Comparison of ENCODE assay signal across 23 cellular contexts in genomic region chr2:238133499-238134392, GRCh38. TPM values are rescaled to one million over a fixed set of nuclear protein-coding genes. Genes with fewer than 3 reads are reported as not detected.
DNase-seq lines count a peak whose midpoint lies in the region; ATAC-seq, FAIRE-seq and TF ChIP-seq lines count a peak whose summit lies in the region.
"Had no signal": no experiment of that assay in that cellular context is flagged by ENCODE, and none has a peak within 500 bp of the region (broad histone marks: within the 10 kb centered on the region; RNA-seq: fewer than 3 reads in every experiment).

No MANE protein-coding gene starts in this region.

- H3K4me3 ChIP-seq in A549 (no peak overlapping the region), GM23338 (no peak overlapping the region), right lobe of liver (no peak overlapping the region), body of pancreas (no peak overlapping the region)
- H3K4me3 ChIP-seq: gastrocnemius medialis, smooth muscle cell, vagina had no signal

- H2AFZ ChIP-seq in GM23338, result no peak overlapping the region

- ATAC-seq in A549 (peak; percentile 39 to 62; a peak in 4 of 6 replicates), GM23338 (peak; percentile 48), WTC11 (peak; percentile 52; the same call in 1 of the 2 replicates), right lobe of liver (no peak), GM21447 (IDR thresholded peaks at IDR 0.05; ENCODE audit: unreplicated experiment) (no peak), body of pancreas (no peak), esophagus mucosa (no peak)
- ATAC-seq: gastrocnemius medialis had no signal

- POLR2A ChIA-PET in A549 (lab: Yijun Ruan, JAX), result no interaction called here
- POLR2A ChIA-PET in WTC11 (lab: Charles Lee), result interaction anchor here (1.5 kb wide), 1 partner anchor 13 kb away, joined by 4 read pairs; no protein-coding TSS in a partner anchor

- H3K79me2 ChIP-seq in GM23338 (replicated peaks; ENCODE audit: insufficient read depth), result no peaks in the 10 kb centered on the region

- H3F3A ChIP-seq in GM23338 (replicated peaks; ENCODE audit: low read depth), result no peaks in the 10 kb centered on the region

- no peak for TF ChIP-seq EP300 in A549 (IDR thresholded peaks at IDR 0.05)

- H3K27ac Mint-ChIP-seq in GM23338 (no peak overlapping the region), WTC11 (no peak overlapping the region)
- H3K27ac Mint-ChIP-seq: activated CD4-positive, alpha-beta memory T cell treated with anti-CD3 and anti-CD28 coated beads for 36 hours; activated naive CD8-positive, alpha-beta T cell; T-helper 1 cell treated with Interleukin-12 subunit alpha and Interleukin-12 subunit beta and Interleukin-4 antibody, amounts not matched to agents 30 μg/mL and 1 μg/mL, for 36 hours had no signal

- FAIRE-seq in A549 (lab: Jason Lieb, UNC), result no peak

- H3K4me2 ChIP-seq in A549 (no peak overlapping the region), GM23338 (no peak overlapping the region)
- H3K4me2 ChIP-seq: smooth muscle cell had no signal

- H3K36me3 Mint-ChIP-seq in GM23338 (ENCODE audit: low read depth) (no peaks in the 10 kb centered on the region), WTC11 (no peaks in the 10 kb centered on the region)
- H3K36me3 Mint-ChIP-seq: activated CD4-positive, alpha-beta memory T cell treated with anti-CD3 and anti-CD28 coated beads for 36 hours; activated naive CD8-positive, alpha-beta T cell had no signal

- intact Hi-C loops in right lobe of liver (cut with DNase I) (no loop called here), body of pancreas (cut with DNase I) (no loop called here)

- H3K4me1 Mint-ChIP-seq in GM23338, result peaks cover 5% of the 10 kb centered on the region; the same call in 1 of the 3 replicates
- H3K4me1 Mint-ChIP-seq in WTC11, result no peaks in the 10 kb centered on the region

- H3K36me3 ChIP-seq in GM23338 (ENCODE audit: insufficient read depth), result no peaks in the 10 kb centered on the region
- H3K36me3 ChIP-seq in right lobe of liver, result no peaks in the 10 kb centered on the region
- H3K36me3 ChIP-seq in body of pancreas (replicated peaks in 1 of 2; ENCODE audit: insufficient read depth in 1 of 2, low read depth in 2 of 2), result no peaks in the 10 kb centered on the region
- H3K36me3 ChIP-seq: gastrocnemius medialis, vagina had no signal

- DNase-seq in A549 (ENCODE audit: low read depth in 1 of 2, low spot score in 1 of 2) (peak in 1 of 2 experiments; percentile 39), GM23338 (ENCODE audit: low spot score) (no peak), WTC11 (ENCODE audit: low spot score) (no peak), right lobe of liver (peak in 2 of 3 donors; percentile 14 to 44), superior temporal gyrus (ENCODE audit: extremely low spot score) (no peak), body of pancreas (no peak)
- DNase-seq: activated CD4-positive, alpha-beta memory T cell treated with anti-CD3 and anti-CD28 coated beads for 36 hours; activated T-cell treated with anti-CD3 and anti-CD28 coated beads, Interleukin-2, amount 50 U/mL, for 1 hour; cortex of kidney; GOT3; NCI-H1930; SHP77 treated with DMSO at 0.1 percent for 48 hours; stimulated activated CD8-positive, alpha-beta memory T cell treated with anti-CD3 and anti-CD28 coated beads, Interleukin-4, amount 100 ng/mL, for 48 hours had no signal

- no peak overlapping the region; the same call in 2 of the 3 replicates for H3K4me3 Mint-ChIP-seq in GM23338
- H3K4me3 Mint-ChIP-seq in WTC11, result no peak overlapping the region
- H3K4me3 Mint-ChIP-seq: activated CD4-positive, alpha-beta memory T cell treated with anti-CD3 and anti-CD28 coated beads for 36 hours; activated naive CD8-positive, alpha-beta T cell; T-helper 1 cell treated with Interleukin-12 subunit alpha and Interleukin-12 subunit beta and Interleukin-4 antibody, amounts not matched to agents 30 μg/mL and 1 μg/mL, for 36 hours had no signal

- no peak for TF ChIP-seq RAD21 in A549 (conservative IDR thresholded peaks at IDR 0.05 in 1 of 2, IDR thresholded peaks at IDR 0.05 in 1 of 2)

- no peak overlapping the region for H3K27ac ChIP-seq in A549
- no peak overlapping the region for H3K27ac ChIP-seq in GM23338 (ENCODE audit: low read depth)
- H3K27ac ChIP-seq in right lobe of liver, result no peak overlapping the region
- no peak overlapping the region for H3K27ac ChIP-seq in body of pancreas
- H3K27ac ChIP-seq: HL-60, vagina, VCaP had no signal

- no peaks in the 10 kb centered on the region for H3K9me2 ChIP-seq in GM23338 (ENCODE audit: insufficient read depth)

- CTCF ChIA-PET in A549 (lab: Yijun Ruan, JAX), result interaction anchor here (1.1 to 1.6 kb wide), 3 partner anchors 9 to 275 kb away, joined by 3 to 4 read pairs (median 3); no protein-coding TSS in a partner anchor
- CTCF ChIA-PET in WTC11 (lab: Charles Lee), result interaction anchor here (1.0 kb wide), 4 partner anchors 13 to 210 kb away, joined by 3 to 4 read pairs (median 3); no protein-coding TSS in a partner anchor

- no peaks in the 10 kb centered on the region for H3K9me3 ChIP-seq in A549
- H3K9me3 ChIP-seq in right lobe of liver, result no peaks in the 10 kb centered on the region
- no peaks in the 10 kb centered on the region for H3K9me3 ChIP-seq in body of pancreas
- H3K9me3 ChIP-seq: gastrocnemius medialis, vagina had no signal

- 53% methylated on average over 7 of the region's 14 CpGs for WGBS in A549 (ENCODE audit: missing lambda C conversion rate)
- 85% methylated on average over 5 of the region's 14 CpGs for WGBS in right lobe of liver (ENCODE audit: insufficient coverage, low coverage, low lambda C conversion rate, missing lambda C conversion rate)
- WGBS in body of pancreas, 2 donors, result 70 to 75% methylated on average over 5 to 14 of the region's 14 CpGs

- H3K27me3 ChIP-seq in GM23338 (ENCODE audit: insufficient read depth) (no peaks in the 10 kb centered on the region), right lobe of liver (no peaks in the 10 kb centered on the region), body of pancreas (no peaks in the 10 kb centered on the region)
- H3K27me3 ChIP-seq: gastrocnemius medialis, vagina had no signal

- no peaks in the 10 kb centered on the region for H4K20me1 ChIP-seq in GM23338 (replicated peaks; ENCODE audit: insufficient read depth)

- TF ChIP-seq CTCF in A549 (IDR thresholded peaks at IDR 0.05) (no peak), GM23338 (conservative IDR thresholded peaks at IDR 0.05; ENCODE audit: low read depth in 2 of 2) (peak in 1 of 2 experiments; percentile 22; a peak in 2 of 4 replicates), WTC11 (IDR thresholded peaks at IDR 0.05) (no peak), right lobe of liver (IDR thresholded peaks at IDR 0.05) (no peak), body of pancreas (IDR thresholded peaks at IDR 0.05) (no peak)

- H3K4me1 ChIP-seq in A549 (peaks cover 16% of the 10 kb centered on the region; the same call in 2 of the 3 replicates), GM23338 (ENCODE audit: insufficient read depth) (no peaks in the 10 kb centered on the region), right lobe of liver (peaks cover 0 to 6% (median 0%) of the 10 kb centered on the region in 4 donors), body of pancreas (no peaks in the 10 kb centered on the region)

- H3K9me3 Mint-ChIP-seq in GM23338, result no peaks in the 10 kb centered on the region
- no peaks in the 10 kb centered on the region for H3K9me3 Mint-ChIP-seq in WTC11
- H3K9me3 Mint-ChIP-seq: activated CD4-positive, alpha-beta memory T cell treated with anti-CD3 and anti-CD28 coated beads for 36 hours; T-helper 1 cell treated with Interleukin-12 subunit alpha and Interleukin-12 subunit beta and Interleukin-4 antibody, amounts not matched to agents 30 μg/mL and 1 μg/mL, for 36 hours had no signal

- no peak for TF ChIP-seq POLR2A in A549 (IDR thresholded peaks at IDR 0.05; ENCODE audit: low read length)
- no peak for TF ChIP-seq POLR2A in right lobe of liver (IDR thresholded peaks at IDR 0.05)
- TF ChIP-seq POLR2A in body of pancreas (IDR thresholded peaks at IDR 0.05), result no peak

- H3K27me3 Mint-ChIP-seq in GM23338 (ENCODE audit: insufficient read depth, low read depth, poor library complexity), result peaks cover 10% of the 10 kb centered on the region
- H3K27me3 Mint-ChIP-seq in WTC11 (ENCODE audit: low read depth), result no peaks in the 10 kb centered on the region
- H3K27me3 Mint-ChIP-seq: activated CD4-positive, alpha-beta memory T cell treated with anti-CD3 and anti-CD28 coated beads for 36 hours; activated naive CD8-positive, alpha-beta T cell had no signal

RNA-seq across cellular contexts. Expression of gene KLHL30, which starts 4.7 kb away (rescaled TPM):
- polyA plus RNA-seq in A549 (2011; rRNA removed) (0.04 TPM in 1 of 2 replicates, not detected in the other), A549 (2017; fragmentation: RNase III; extraction: RNeasy Plus Mini Kit Qiagen cat#74134 plus additional on column Dnase treatment) (0.03 to 0.04 TPM (median 0.03 TPM) in 3 replicates), GM23338 (2016; fragmentation: Nextera tagmentation; extraction: Ambion mirVana) (not detected in 2 replicates)
- 0.01 TPM in 1 of 2 replicates, not detected in the other for polyA plus RNA-seq in A549 (2012; cell fraction: cytosol; rRNA removed)
- 0.05 and 0.07 TPM in 2 replicates for polyA plus RNA-seq in A549 (2012; cell fraction: nucleus; rRNA removed)
- 0.08 TPM in 1 of 2 replicates, not detected in the other for polyA minus RNA-seq in A549 (2011; rRNA and poly(A)+ RNA removed)
- total RNA-seq in GM23338 (2014; rRNA removed; shearing (Covaris generic)), result 0.07 TPM in 1 of 2 replicates, not detected in the other
- total RNA-seq in WTC11 (2021) (0.07 TPM in 1 of 3 replicates, not detected in the others), right lobe of liver (under 1 TPM in 4 of 6 experiments, not detected in 2; 0.04 to 0.19 (median 0.11) TPM), body of pancreas (under 1 TPM; 0.26 to 0.66 TPM), esophagus mucosa (0.08 TPM)
- total RNA-seq: activated CD4-positive, alpha-beta memory T cell treated with anti-CD3 and anti-CD28 coated beads for 36 hours had no signal
- polyA plus RNA-seq: smooth muscle cell had no signal

RNA-seq across cellular contexts. Expression of gene ERFE, which starts 25.0 kb away (rescaled TPM):
- 2.6 and 3.7 TPM in 2 replicates for polyA plus RNA-seq in A549 (2011; rRNA removed)
- 4.6 and 6.8 TPM in 2 replicates for polyA plus RNA-seq in A549 (2012; cell fraction: cytosol; rRNA removed)
- polyA plus RNA-seq in A549 (2012; cell fraction: nucleus; rRNA removed), result 11.7 and 15.4 TPM in 2 replicates
- 2.0 to 3.6 TPM (median 2.6 TPM) in 3 replicates for polyA plus RNA-seq in A549 (2017; fragmentation: RNase III; extraction: RNeasy Plus Mini Kit Qiagen cat#74134 plus additional on column Dnase treatment)
- 1.7 and 2.4 TPM in 2 replicates for polyA minus RNA-seq in A549 (2011; rRNA and poly(A)+ RNA removed)
- 2.5 and 3.3 TPM in 2 replicates for total RNA-seq in GM23338 (2014; rRNA removed; shearing (Covaris generic))
- polyA plus RNA-seq in GM23338 (2016; fragmentation: Nextera tagmentation; extraction: Ambion mirVana), result 0.61 and 1.0 TPM in 2 replicates
- 4.5 to 6.3 TPM (median 6.0 TPM) in 3 replicates for total RNA-seq in WTC11 (2021)
- total RNA-seq in right lobe of liver, result 1 to 10 TPM in 1 of 6 experiments, under 1 TPM in 2, not detected in 3; 0.27 to 1.4 (median 0.31) TPM
- under 1 TPM in 1 of 2 donors, not detected in 1; 0.66 TPM for total RNA-seq in body of pancreas
- 0.44 TPM for total RNA-seq in esophagus mucosa
- total RNA-seq: activated CD4-positive, alpha-beta memory T cell treated with anti-CD3 and anti-CD28 coated beads for 36 hours; lower leg skin; smooth muscle cell; vagina had no signal

RNA-seq across cellular contexts. Expression of gene ESPNL, which starts 33.6 kb away (rescaled TPM):
- 0.04 and 0.07 TPM in 2 replicates for polyA plus RNA-seq in A549 (2011; rRNA removed)
- polyA plus RNA-seq in A549 (2012; cell fraction: cytosol; rRNA removed), result 0.12 and 0.16 TPM in 2 replicates
- polyA plus RNA-seq in A549 (2012; cell fraction: nucleus; rRNA removed), result 0.80 and 1.0 TPM in 2 replicates
- 0.15 to 0.22 TPM (median 0.17 TPM) in 3 replicates for polyA plus RNA-seq in A549 (2017; fragmentation: RNase III; extraction: RNeasy Plus Mini Kit Qiagen cat#74134 plus additional on column Dnase treatment)
- polyA minus RNA-seq in A549 (2011; rRNA and poly(A)+ RNA removed), result not detected in 2 replicates
- 3.1 and 4.3 TPM in 2 replicates for total RNA-seq in GM23338 (2014; rRNA removed; shearing (Covaris generic))
- 0.44 and 0.71 TPM in 2 replicates for polyA plus RNA-seq in GM23338 (2016; fragmentation: Nextera tagmentation; extraction: Ambion mirVana)
- total RNA-seq in WTC11 (2021), result 1.1 to 1.4 TPM (median 1.1 TPM) in 3 replicates
- total RNA-seq in right lobe of liver, result 1 to 10 TPM in 1 of 6 experiments, under 1 TPM in 5; 0.11 to 1.1 (median 0.50) TPM
- not detected for total RNA-seq in body of pancreas
- 0.40 TPM for total RNA-seq in esophagus mucosa
- polyA plus RNA-seq: smooth muscle cell had no signal

Comparison
In these comparisons a context has a peak if more than half of its experiments do, and no peak if none do; other contexts are left out.
1. ATAC-seq: peak in A549 (2 of 2), GM23338 (single experiment) and WTC11 (single experiment); none in right lobe of liver (0 of 4), GM21447 (single experiment), body of pancreas (single experiment) and esophagus mucosa (single experiment).
2. DNase-seq: peak in right lobe of liver (2 of 3); none in GM23338 (single experiment), WTC11 (single experiment), superior temporal gyrus (single experiment) and body of pancreas (0 of 4).